21 cellular contexts compared by ENCODE assay signal in genomic region chr16:78094998-78095397, GRCh38. TPM values are rescaled to one million over a fixed set of nuclear protein-coding genes. Genes with fewer than 3 reads are reported as not detected.
DNase-seq lines count a peak whose midpoint lies in the region; FAIRE-seq and TF ChIP-seq lines count a peak whose summit lies in the region.
"Had no signal": no experiment of that assay in that cellular context is flagged by ENCODE, and none has a peak within 500 bp of the region (broad histone marks: within the 10 kb centered on the region; RNA-seq: fewer than 3 reads in every experiment).

No MANE protein-coding gene starts in this region.

- H3K36me3 ChIP-seq in HEK293 (ENCODE audit: control insufficient read depth in 2 of 2, insufficient read depth in 1 of 2, low read length in 2 of 2): no peaks in the 10 kb centered on the region
- no peaks in the 10 kb centered on the region for H3K36me3 ChIP-seq in SK-N-MC (ENCODE audit: insufficient read depth, low read length)
- no peaks in the 10 kb centered on the region for H3K36me3 ChIP-seq in bronchial epithelial cell (ENCODE audit: control insufficient read depth, insufficient read depth, low read length)
- no peaks in the 10 kb centered on the region for H3K36me3 ChIP-seq in stomach
- H3K36me3 ChIP-seq: BLaER1 treated with 17β-estradiol and CSF1 and Interleukin-3, amounts not matched to agents 10 nM and 100 nM had no signal

- H3K27me3 ChIP-seq in bronchial epithelial cell (ENCODE audit: control insufficient read depth, insufficient read depth, low read length): no peaks in the 10 kb centered on the region
- H3K27me3 ChIP-seq in stomach: peaks cover 0 to 6% (median 0%) of the 10 kb centered on the region in 3 donors
- H3K27me3 ChIP-seq: BLaER1 treated with 17β-estradiol and CSF1 and Interleukin-3, amounts not matched to agents 10 nM and 100 nM had no signal

- peak; percentile 66 for FAIRE-seq in bronchial epithelial cell (lab: Jason Lieb, UNC)
- FAIRE-seq: A204.1, D721Med, G401.6, GM12891, GM19239 had no signal

- no peak for DNase-seq in SK-N-MC (ENCODE audit: low read depth, low spot score)
- DNase-seq in bronchial epithelial cell (ENCODE audit: low read depth): no peak
- no peak for DNase-seq in stimulated activated CD4-positive, alpha-beta T cell treated with anti-CD3 and anti-CD28 coated beads, Interleukin-2, amount 100 ng/mL, for 48 hours
- DNase-seq in stomach: no peak
- no peak for DNase-seq in foreskin fibroblast
- DNase-seq: 8988T; AML-193; Caco-2; Calu3; CD4-positive, alpha-beta T cell; CD8-positive, alpha-beta T cell; DMS79 treated with DMSO at 0.1 percent for 48 hours; GF-D8 had no signal

- H3K9me3 ChIP-seq in HEK293 (ENCODE audit: control insufficient read depth, insufficient read depth, low read depth, low read length): no peaks in the 10 kb centered on the region
- H3K9me3 ChIP-seq in SK-N-MC (ENCODE audit: low read depth, low read length): no peaks in the 10 kb centered on the region
- no peaks in the 10 kb centered on the region for H3K9me3 ChIP-seq in stomach

- TF ChIP-seq CTCF in HEK293 (tag by site-specific recombination; IDR thresholded peaks at IDR 0.05) (no peak), bronchial epithelial cell (IDR thresholded peaks at IDR 0.05; ENCODE audit: insufficient read depth, low read length, severe bottlenecking) (no peak), stomach (IDR thresholded peaks at IDR 0.05) (no peak), foreskin fibroblast (IDR thresholded peaks at IDR 0.05; ENCODE audit: low read depth, low read length) (no peak)

- H3K4me1 ChIP-seq in HEK293 (ENCODE audit: control insufficient read depth, insufficient read depth, low read length): 0 out of 2 replicates have a peak, but pooled peaks cover 2% of the 10 kb centered on the region
- H3K4me1 ChIP-seq in stomach: peaks cover 3 to 10% (median 7%) of the 10 kb centered on the region in 4 donors
- H3K4me1 ChIP-seq: Caco-2 had no signal

- H3K27ac ChIP-seq in HEK293 (ENCODE audit: extremely low read depth, low read depth, low read length): no peak overlapping the region
- 0 out of 2 replicates have a peak overlapping the region, but pooled peaks have one; percentile 68 for H3K27ac ChIP-seq in SK-N-MC
- H3K27ac ChIP-seq in stomach: no peak overlapping the region
- H3K27ac ChIP-seq: BLaER1 treated with 17β-estradiol and CSF1 and Interleukin-3, amounts not matched to agents 10 nM and 100 nM; C4-2B had no signal

- POLR2A ChIA-PET in HEK293 (lab: Yijun Ruan, JAX): no interaction called here

- CTCF ChIA-PET in HEK293 (lab: Yijun Ruan, JAX): interaction anchor here (1.3 kb wide), 1 partner anchor 10 kb away, joined by 8 read pairs; no protein-coding TSS in a partner anchor

- whole genome bisulfite sequencing in stomach, 5 donors: 88 to 89% (median 88%) methylated on average over 3 of the region's 3 CpGs

- no peak for TF ChIP-seq POLR2A in stomach (IDR thresholded peaks at IDR 0.05)

- intact Hi-C loops in stomach (cut with DNase I; ENCODE audit: low total_unique reads): no loop called here

- H3K4me3 ChIP-seq in HEK293 (ENCODE audit: low read depth, low read length): no peak overlapping the region
- H3K4me3 ChIP-seq in SK-N-MC: no peak overlapping the region
- no peak overlapping the region for H3K4me3 ChIP-seq in bronchial epithelial cell (ENCODE audit: low read depth, low read length)
- no peak overlapping the region for H3K4me3 ChIP-seq in stomach
- H3K4me3 ChIP-seq in foreskin fibroblast (ENCODE audit: low read depth in 1 of 2, low read length in 2 of 2): no peak overlapping the region
- H3K4me3 ChIP-seq: BLaER1 treated with 17β-estradiol and CSF1 and Interleukin-3, amounts not matched to agents 10 nM and 100 nM had no signal

- no peak for TF ChIP-seq EP300 in stomach (IDR thresholded peaks at IDR 0.05)

- H3K9ac ChIP-seq in SK-N-MC (ENCODE audit: insufficient read length): no peak overlapping the region
- H3K9ac ChIP-seq: BLaER1 treated with 17β-estradiol and CSF1 and Interleukin-3, amounts not matched to agents 10 nM and 100 nM had no signal

TF ChIP-seq in HEK293, 187 proteins besides CTCF, POLR2A, EP300 and RAD21:
- TF ChIP-seq ZNF558 (tag by site-specific recombination; IDR thresholded peaks at IDR 0.05) (no peak), ZNF146 (tag by site-specific recombination; IDR thresholded peaks at IDR 0.05) (peak; percentile 61; the same call in 1 of the 2 replicates)

RNA-seq across cellular contexts. Expression of gene WWOX, which starts 4.5 kb away (rescaled TPM):
- total RNA-seq in bronchial epithelial cell (11.0 and 12.6 TPM in 2 replicates), stomach (100 to 1,000 TPM in 1 of 5 donors, 10 to 100 TPM in 4; 30.3 to 129 (median 71.9) TPM)
- 10 to 100 TPM in 1 of 3 donors, 1 to 10 TPM in 2; 7.7 to 17.9 (median 7.7) TPM for polyA plus RNA-seq in stomach
